Comparison of ENCODE assay signal across 8 cellular contexts in the genomic region with DNA sequence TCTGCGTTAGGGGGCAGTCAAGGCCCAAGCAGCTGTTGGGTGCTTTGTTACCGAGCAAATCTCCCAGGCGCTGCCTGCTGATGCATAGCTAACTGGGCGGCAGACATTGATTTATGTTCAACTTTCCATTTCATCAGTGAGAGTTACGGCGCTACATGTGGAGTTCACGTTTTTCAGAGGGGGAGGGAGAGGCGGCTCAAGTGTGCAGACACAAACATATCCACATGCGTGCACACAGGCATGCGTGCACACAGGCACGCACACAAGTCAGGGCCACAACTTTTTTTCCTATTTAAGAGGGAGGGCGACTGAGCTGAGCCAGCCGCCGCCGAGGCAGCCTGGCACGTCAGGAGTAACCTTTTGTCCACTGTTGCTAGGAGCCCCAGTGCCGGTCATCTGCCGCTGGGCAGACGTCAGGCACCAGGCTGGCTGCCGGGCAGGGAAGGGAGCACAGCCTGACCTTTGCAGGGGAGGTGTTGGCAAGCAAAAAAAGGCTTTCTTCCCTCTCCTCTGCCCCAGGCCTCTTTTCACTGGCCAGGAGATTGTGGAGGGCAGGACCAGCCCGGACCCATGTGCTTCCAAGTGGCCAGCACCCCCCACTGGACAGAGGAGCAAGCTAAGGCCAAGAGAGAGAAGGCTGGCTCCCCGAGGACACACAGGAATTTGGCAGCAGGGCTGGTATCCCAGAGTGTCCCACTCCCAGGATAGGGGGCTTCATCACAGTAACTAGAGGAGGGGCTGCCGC.
DNase-seq lines count a peak whose midpoint lies in the region; ATAC-seq and TF ChIP-seq lines count a peak whose summit lies in the region.

No MANE protein-coding gene starts in this region.

- H4K5ac ChIP-seq in IMR-90 (ENCODE audit: low read depth, low read length): no peak overlapping the region; the same call in 1 of the 2 replicates

- H3K27me3 ChIP-seq in IMR-90 (ENCODE audit: control insufficient read depth, insufficient read depth, low read length): no peaks in the 10 kb centered on the region

- peak; percentile 81 for ATAC-seq in IMR-90 (ENCODE audit: low read depth)
- ATAC-seq in HG02642 (IDR thresholded peaks at IDR 0.05; ENCODE audit: poor library complexity, unreplicated experiment): no peak

- in situ Hi-C loops in IMR-90 (cut with MboI; ENCODE audit: low sequenced_read_pairs): no loop called here

- peak overlapping the region; percentile 16 to 62; a peak in 3 of 4 replicates for H4K8ac ChIP-seq in IMR-90 (ENCODE audit: low read depth in 2 of 2, low read length in 2 of 2)

- peak overlapping the region; percentile 64 for H3K4me2 ChIP-seq in IMR-90 (ENCODE audit: low read depth, low read length)

- H3K4me3 ChIP-seq in AG10803 (ENCODE audit: low read length) (peak overlapping the region; percentile 23; the same call in 1 of the 2 replicates), IMR-90 (ENCODE audit: insufficient read depth, low read depth, low read length) (peak overlapping the region; percentile 7; the same call in 1 of the 2 replicates), WI38 (ENCODE audit: low read depth, low read length) (peak overlapping the region; percentile 27; the same call in 1 of the 2 replicates)

- CTCF ChIA-PET in IMR-90 (lab: Yijun Ruan, JAX): interaction anchor here (0.7 to 1.6 kb wide), 12 partner anchors 10 to 216 kb away, joined by 3 to 7 read pairs (median 4); no protein-coding TSS in a partner anchor

- peak overlapping the region; percentile 48 for H2BK5ac ChIP-seq in IMR-90 (ENCODE audit: low read depth, low read length, poor library complexity, severe bottlenecking)

- peak overlapping the region; percentile 84 for H2AK9ac ChIP-seq in IMR-90 (replicated peaks; ENCODE audit: low read depth, low read length, poor library complexity)

- H2AK5ac ChIP-seq in IMR-90 (ENCODE audit: low read depth, low read length): peak overlapping the region; percentile 78

- intact Hi-C loops in IMR-90 (cut with micrococcal nuclease) (loop anchor here (1.0 to 2.0 kb wide), 6 partner anchors 62 to 216 kb away; no protein-coding TSS in a partner anchor), head of caudate nucleus (cut with DNase I) (loop anchor here (5.0 to 10.0 kb wide), 3 partner anchors 52 to 212 kb away; a partner anchor contains a TSS)

- DNase-seq in AG10803 (ENCODE audit: low read depth) (peak; percentile 93), IMR-90 (peak; percentile 93), head of caudate nucleus (peak; percentile 43 to 90 (median 79)), pons (ENCODE audit: low spot score) (peak; percentile 88), UCSD-AML1 (lab: John Stamatoyannopoulos, UW; ENCODE audit: unreplicated experiment) (no peak)
- DNase-seq in stimulated activated naive CD4-positive, alpha-beta T cell treated with Interleukin-2 at 50 U/mL for 16 hours (lab: John Stamatoyannopoulos, UW): no peak

- H3K27ac ChIP-seq in IMR-90 (ENCODE audit: insufficient read depth, low read length): peak overlapping the region; percentile 63

- peak; percentile 90 for TF ChIP-seq CTCF in AG10803 (conservative IDR thresholded peaks at IDR 0.05; ENCODE audit: low read length)
- TF ChIP-seq CTCF in IMR-90 (conservative IDR thresholded peaks at IDR 0.05; ENCODE audit: low read depth, low read length): peak; percentile 87
- TF ChIP-seq CTCF in WI38 (IDR thresholded peaks at IDR 0.05; ENCODE audit: low read depth, low read length): peak; percentile 77

- peak overlapping the region; percentile 0 for H3K9ac ChIP-seq in IMR-90 (ENCODE audit: low read depth, low read length)

- peak overlapping the region; percentile 62 for H3K14ac ChIP-seq in IMR-90 (replicated peaks; ENCODE audit: low read depth, low read length)

- H2BK15ac ChIP-seq in IMR-90 (ENCODE audit: low read depth, low read length): peak overlapping the region; percentile 11; the same call in 1 of the 3 replicates

- peaks cover 3% of the 10 kb centered on the region; the same call in 1 of the 2 replicates for H3K36me3 ChIP-seq in IMR-90 (ENCODE audit: control insufficient read depth, insufficient read depth, low read length)

- WGBS in IMR-90 (ENCODE audit: extremely low coverage in 2 of 2, insufficient read length in 1 of 2), 2 experiments: 7% methylated on average over 3 of the region's 23 CpGs; no CpG with 5 or more reads in 1 of the 2 experiments

- dilution Hi-C loops in IMR-90 (cut with HindIII; ENCODE audit: low sequenced_read_pairs, unreplicated experiment): no loop called here

- no peaks in the 10 kb centered on the region for H3K9me3 ChIP-seq in IMR-90 (ENCODE audit: control insufficient read depth, insufficient read depth, low read length)

- POLR2A ChIA-PET in IMR-90 (lab: Charles Lee; ENCODE audit: unreplicated experiment): no interaction called here

- H3K56ac ChIP-seq in IMR-90 (ENCODE audit: extremely low read depth, insufficient read depth, low read length): no peak overlapping the region

- peaks cover 51% of the 10 kb centered on the region for H3K4me1 ChIP-seq in IMR-90 (ENCODE audit: control insufficient read depth, insufficient read depth, low read length)

- H3K9me1 ChIP-seq in IMR-90 (ENCODE audit: insufficient read depth, low read length): peaks cover 25% of the 10 kb centered on the region

- peak overlapping the region; percentile 50 for H2BK120ac ChIP-seq in IMR-90 (ENCODE audit: low read depth, low read length)

- H2AFZ ChIP-seq in IMR-90 (replicated peaks; ENCODE audit: low read length, poor library complexity): peak overlapping the region; percentile 88

- BruUV-seq in IMR-90 (replicated peaks; lab: Mats Ljungman, UMichigan): no TSS peak

- H3K18ac ChIP-seq in IMR-90 (ENCODE audit: low read depth, low read length): peak overlapping the region; percentile 3; the same call in 1 of the 2 replicates

- H2BK20ac ChIP-seq in IMR-90 (ENCODE audit: low read depth, low read length): peak overlapping the region; percentile 16; the same call in 1 of the 2 replicates

- H4K91ac ChIP-seq in IMR-90 (ENCODE audit: insufficient read depth, low read depth, low read length): peak overlapping the region; percentile 67

- TF ChIP-seq RAD21 in IMR-90 (IDR thresholded peaks at IDR 0.05; ENCODE audit: low read length): peak; percentile 89

- H3K23ac ChIP-seq in IMR-90 (ENCODE audit: low read depth, low read length): 0 out of 2 replicates have a peak overlapping the region, but pooled peaks have one; percentile 4

- peaks cover 30 to 92% of the 10 kb centered on the region in 2 experiments for H3K79me1 ChIP-seq in IMR-90 (ENCODE audit: low read depth in 1 of 2, low read length in 2 of 2)

- peaks cover 8% of the 10 kb centered on the region; the same call in 1 of the 2 replicates for H4K20me1 ChIP-seq in IMR-90 (ENCODE audit: insufficient read depth, low read length)

- peak; percentile 13 for TF ChIP-seq POLR2A in IMR-90 (IDR thresholded peaks at IDR 0.05; ENCODE audit: low read depth, low read length)

- peak overlapping the region; percentile 70 for H3K4ac ChIP-seq in IMR-90 (ENCODE audit: low read depth, low read length)

TF ChIP-seq in IMR-90, 13 proteins besides CTCF, POLR2A, EP300 and RAD21:
- TF ChIP-seq FOS (IDR thresholded peaks at IDR 0.05; ENCODE audit: low read depth, low read length) (peak; percentile 28; the same call in 1 of the 2 replicates), BHLHE40 (IDR thresholded peaks at IDR 0.05; ENCODE audit: low read depth, low read length) (peak; percentile 97), CEBPB (IDR thresholded peaks at IDR 0.05; ENCODE audit: low read depth, low read length) (peak; percentile 24; the same call in 1 of the 2 replicates), MAFK (IDR thresholded peaks at IDR 0.05; ENCODE audit: low read depth, low read length) (0 out of 2 replicates have a peak, but pooled peaks have one; percentile 2), RFX5 (IDR thresholded peaks at IDR 0.05; ENCODE audit: low read depth, low read length) (peak; percentile 93), RCOR1 (IDR thresholded peaks at IDR 0.05; ENCODE audit: insufficient replicate concordance, low read length) (peak; percentile 64), MAZ (IDR thresholded peaks at IDR 0.05; ENCODE audit: borderline replicate concordance, low read depth, low read length) (no peak; the same call in 1 of the 2 replicates), CHD1 (IDR thresholded peaks at IDR 0.05; ENCODE audit: low read depth, low read length) (no peak), MXI1 (IDR thresholded peaks at IDR 0.05; ENCODE audit: borderline replicate concordance, low read depth, low read length) (peak; percentile 70; the same call in 1 of the 2 replicates), SMC3 (IDR thresholded peaks at IDR 0.05; ENCODE audit: low read depth, low read length) (peak; percentile 79), NFE2L2 (IDR thresholded peaks at IDR 0.05; ENCODE audit: low read depth, low read length) (peak; percentile 0; the same call in 1 of the 2 replicates)
- TF ChIP-seq, protein P1, sequence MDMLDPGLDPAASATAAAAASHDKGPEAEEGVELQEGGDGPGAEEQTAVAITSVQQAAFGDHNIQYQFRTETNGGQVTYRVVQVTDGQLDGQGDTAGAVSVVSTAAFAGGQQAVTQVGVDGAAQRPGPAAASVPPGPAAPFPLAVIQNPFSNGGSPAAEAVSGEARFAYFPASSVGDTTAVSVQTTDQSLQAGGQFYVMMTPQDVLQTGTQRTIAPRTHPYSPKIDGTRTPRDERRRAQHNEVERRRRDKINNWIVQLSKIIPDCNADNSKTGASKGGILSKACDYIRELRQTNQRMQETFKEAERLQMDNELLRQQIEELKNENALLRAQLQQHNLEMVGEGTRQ (IDR thresholded peaks at IDR 0.05; ENCODE audit: low read depth, low read length): peak; percentile 14; the same call in 1 of the 2 replicates
- TF ChIP-seq, protein P2, sequence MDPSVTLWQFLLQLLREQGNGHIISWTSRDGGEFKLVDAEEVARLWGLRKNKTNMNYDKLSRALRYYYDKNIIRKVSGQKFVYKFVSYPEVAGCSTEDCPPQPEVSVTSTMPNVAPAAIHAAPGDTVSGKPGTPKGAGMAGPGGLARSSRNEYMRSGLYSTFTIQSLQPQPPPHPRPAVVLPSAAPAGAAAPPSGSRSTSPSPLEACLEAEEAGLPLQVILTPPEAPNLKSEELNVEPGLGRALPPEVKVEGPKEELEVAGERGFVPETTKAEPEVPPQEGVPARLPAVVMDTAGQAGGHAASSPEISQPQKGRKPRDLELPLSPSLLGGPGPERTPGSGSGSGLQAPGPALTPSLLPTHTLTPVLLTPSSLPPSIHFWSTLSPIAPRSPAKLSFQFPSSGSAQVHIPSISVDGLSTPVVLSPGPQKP (IDR thresholded peaks at IDR 0.05; ENCODE audit: borderline replicate concordance, low read depth, low read length): no peak

Comparison
In these comparisons a context has a peak if more than half of its experiments do, and no peak if none do; other contexts are left out.
1. DNase-seq: peak in AG10803 (single experiment), IMR-90 (single experiment), head of caudate nucleus (42 of 42) and pons (single experiment); none in stimulated activated naive CD4-positive, alpha-beta T cell treated with Interleukin-2 at 50 U/mL for 16 hours (single experiment) and UCSD-AML1 (single experiment).
2. Peak in every context shown above with its lines, with median percentiles within 50 percentile points of each other: H3K4me3 ChIP-seq and CTCF ChIP-seq.